ENCODE assay signal across 8 cellular contexts in the genomic region with DNA sequence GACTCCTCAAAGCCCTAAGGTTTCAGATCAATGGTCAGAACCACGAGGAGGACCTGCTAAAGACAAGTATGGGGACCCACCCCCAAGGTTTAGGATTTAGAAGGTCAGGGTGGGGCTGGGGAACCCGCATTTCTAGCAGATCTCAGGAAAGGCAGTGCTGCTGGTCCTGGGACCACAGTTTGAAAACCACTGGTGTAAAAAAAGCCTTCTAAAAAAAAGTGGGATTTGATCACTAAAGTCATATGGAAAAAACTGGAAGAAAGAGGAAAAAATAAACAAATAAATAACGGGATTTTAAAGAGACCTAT. TPM values are rescaled to one million over a fixed set of nuclear protein-coding genes. Genes with fewer than 3 reads are reported as not detected.
A peak's percentile ranks its signal among the peaks of the same experiment; 100 is the strongest.
DNase-seq lines count a peak whose midpoint lies in the region; ATAC-seq lines count a peak whose summit lies in the region.

No MANE protein-coding gene starts in this region.

- H3K9me3 Mint-ChIP-seq in T-helper 2 cell treated with Interferon-gamma antibody and Interleukin-4, amounts not matched to agents 5 μg/mL and 100 μg/mL, for 36 hours, result peaks cover 11% of the 10 kb centered on the region
- no peaks in the 10 kb centered on the region for H3K9me3 Mint-ChIP-seq in activated naive CD4-positive, alpha-beta T cell treated with anti-CD3 and anti-CD28 coated beads, Interleukin-2, amount 50 U/mL, for 72 hours
- no peaks in the 10 kb centered on the region for H3K9me3 Mint-ChIP-seq in immature natural killer cell

- peak overlapping the region; percentile 95 for H3K4me3 Mint-ChIP-seq in T-helper 2 cell treated with Interferon-gamma antibody and Interleukin-4, amounts not matched to agents 5 μg/mL and 100 μg/mL, for 36 hours
- H3K4me3 Mint-ChIP-seq in immature natural killer cell, result peak overlapping the region; percentile 89 to 95 (median 91)

- no peak for ATAC-seq in activated naive CD4-positive, alpha-beta T cell treated with anti-CD3 and anti-CD28 coated beads, Interleukin-2, amount 50 U/mL, for 72 hours
- ATAC-seq in HG02678 (IDR thresholded peaks at IDR 0.05; ENCODE audit: unreplicated experiment), result no peak

- in situ Hi-C loops in G401 (cut with HindIII; ENCODE audit: low sequenced_read_pairs), result no loop called here

- no peaks in the 10 kb centered on the region for H3K36me3 Mint-ChIP-seq in T-helper 2 cell treated with Interferon-gamma antibody and Interleukin-4, amounts not matched to agents 5 μg/mL and 100 μg/mL, for 36 hours (ENCODE audit: low read depth)
- peaks cover 9 to 15% of the 10 kb centered on the region in 2 donors for H3K36me3 Mint-ChIP-seq in activated naive CD4-positive, alpha-beta T cell treated with anti-CD3 and anti-CD28 coated beads, Interleukin-2, amount 50 U/mL, for 72 hours
- peaks cover 0 to 4% (median 0%) of the 10 kb centered on the region in 3 donors for H3K36me3 Mint-ChIP-seq in immature natural killer cell

- peak overlapping the region; percentile 90 for H3K27ac Mint-ChIP-seq in T-helper 2 cell treated with Interferon-gamma antibody and Interleukin-4, amounts not matched to agents 5 μg/mL and 100 μg/mL, for 36 hours
- peak overlapping the region; percentile 92 to 97 for H3K27ac Mint-ChIP-seq in activated naive CD4-positive, alpha-beta T cell treated with anti-CD3 and anti-CD28 coated beads, Interleukin-2, amount 50 U/mL, for 72 hours
- peak overlapping the region; percentile 79 to 94 (median 86) for H3K27ac Mint-ChIP-seq in immature natural killer cell

- DNase-seq in T-helper 2 cell treated with Interferon-gamma antibody and Interleukin-4, amounts not matched to agents 5 μg/mL and 100 μg/mL, for 36 hours (ENCODE audit: low spot score), result no peak
- DNase-seq in T-helper 2 cell (no peak), immature natural killer cell (no peak), substantia nigra (lab: John Stamatoyannopoulos, UW) (no peak), G401 (ENCODE audit: low spot score) (no peak)
- DNase-seq in activated naive CD4-positive, alpha-beta T cell treated with anti-CD3 and anti-CD28 coated beads, Interleukin-2, amount 50 U/mL, for 72 hours (ENCODE audit: low spot score in 2 of 2), result no peak
- no peak for DNase-seq in stimulated activated CD4-positive, alpha-beta T cell treated with anti-CD3 and anti-CD28 coated beads, Interleukin-15, amount 100 ng/mL, for 24 hours

- peaks cover 23% of the 10 kb centered on the region for H3K4me1 Mint-ChIP-seq in T-helper 2 cell treated with Interferon-gamma antibody and Interleukin-4, amounts not matched to agents 5 μg/mL and 100 μg/mL, for 36 hours (ENCODE audit: low read depth)
- peaks cover 16 to 29% of the 10 kb centered on the region in 2 donors for H3K4me1 Mint-ChIP-seq in immature natural killer cell

- peak overlapping the region; percentile 77 for H3K27ac ChIP-seq in substantia nigra (ENCODE audit: low read depth, low read length, poor library complexity, severe bottlenecking)

- H3K27me3 Mint-ChIP-seq in T-helper 2 cell treated with Interferon-gamma antibody and Interleukin-4, amounts not matched to agents 5 μg/mL and 100 μg/mL, for 36 hours (ENCODE audit: low read depth), result no peaks in the 10 kb centered on the region
- H3K27me3 Mint-ChIP-seq in immature natural killer cell (ENCODE audit: low read depth in 3 of 3), result peaks cover 0 to 3% (median 2%) of the 10 kb centered on the region in 3 donors

RNA-seq across cellular contexts. Expression of gene SLC41A3, which starts 0.8 kb away (rescaled TPM):
- total RNA-seq in activated naive CD4-positive, alpha-beta T cell treated with anti-CD3 and anti-CD28 coated beads, Interleukin-2, amount 50 U/mL, for 72 hours, result 10 to 100 TPM; 24.5 to 74.0 TPM
- polyA plus RNA-seq in immature natural killer cell, result 10 to 100 TPM; 24.1 to 28.0 (median 25.4) TPM
- total RNA-seq in G401 (2014; rRNA removed; shearing (Covaris generic)), result 28.9 and 42.9 TPM in 2 replicates
